ENCODE assay signal across 8 cellular contexts in genomic region chr3:119240101-119240581, GRCh38. TPM values are rescaled to one million over a fixed set of nuclear protein-coding genes. Genes with fewer than 3 reads are reported as not detected.
A peak's percentile ranks its signal among the peaks of the same experiment; 100 is the strongest.
DNase-seq lines count a peak whose midpoint lies in the region; ATAC-seq, FAIRE-seq and TF ChIP-seq lines count a peak whose summit lies in the region.

No MANE protein-coding gene starts in this region.

- H3K36me3 ChIP-seq in K562 (ENCODE audit: control insufficient read depth, insufficient read depth, low read length) (peaks cover 14% of the 10 kb centered on the region; the same call in 2 of the 3 replicates), keratinocyte (ENCODE audit: control insufficient read depth in 2 of 2, extremely low read depth in 1 of 2, insufficient read depth in 2 of 2, low read length in 2 of 2) (peaks cover 0 to 2% of the 10 kb centered on the region in 2 experiments)

- in situ Hi-C loops in K562 (cut with MboI) = loop anchor here (25.0 kb wide), 1 partner anchor 353 kb away; no protein-coding TSS in a partner anchor

- intact Hi-C loops in K562 (cut with micrococcal nuclease) = loop anchor here (5.0 to 10.0 kb wide), 2 partner anchors 205 to 358 kb away; partner anchors contain the start of gene IGSF11

- no TSS peak for BruUV-seq in K562 (replicated peaks; lab: Mats Ljungman, UMichigan)

- H3K4me1 ChIP-seq in K562 (replicated peaks in 1 of 2; ENCODE audit: control insufficient read depth in 2 of 2, insufficient read depth in 2 of 2, low read length in 2 of 2) = peaks cover 8 to 13% of the 10 kb centered on the region in 2 experiments; a peak in 4 of 5 replicates
- H3K4me1 ChIP-seq in keratinocyte (ENCODE audit: control insufficient read depth, extremely low read depth, insufficient read depth, low read length) = peaks cover 22% of the 10 kb centered on the region

- peak overlapping the region; percentile 74 for H3K27ac ChIP-seq in K562 (ENCODE audit: extremely low read depth, low read depth, low read length)
- H3K27ac ChIP-seq in keratinocyte (ENCODE audit: control insufficient read depth, insufficient read depth, low read length) = peak overlapping the region; percentile 82

- H4K20me1 ChIP-seq in K562 (replicated peaks; ENCODE audit: control insufficient read depth, insufficient read depth, low read length) = no peaks in the 10 kb centered on the region
- no peaks in the 10 kb centered on the region for H4K20me1 ChIP-seq in keratinocyte (ENCODE audit: control insufficient read depth, extremely low read depth, insufficient read depth, low read length)

- H3K9me3 ChIP-seq in K562 (replicated peaks; ENCODE audit: control insufficient read depth, insufficient read depth, low read depth, low read length) (no peaks in the 10 kb centered on the region), keratinocyte (ENCODE audit: control insufficient read depth, low read depth, low read length) (no peaks in the 10 kb centered on the region)

- TF ChIP-seq RAD21 in K562 (CRISPR knock-in tag; conservative IDR thresholded peaks at IDR 0.05 in 1 of 2, IDR thresholded peaks at IDR 0.05 in 1 of 2) = no peak

- no peaks in the 10 kb centered on the region for H3K27me3 ChIP-seq in K562 (ENCODE audit: control insufficient read depth in 2 of 2, insufficient read depth in 2 of 2, low read length in 2 of 2)
- no peaks in the 10 kb centered on the region for H3K27me3 ChIP-seq in keratinocyte (ENCODE audit: control insufficient read depth, extremely low read depth, insufficient read depth, low read length)

- 5% methylated on average over 8 of the region's 16 CpGs for WGBS in K562 (ENCODE audit: insufficient coverage, low coverage, missing lambda C conversion rate)

- peak; percentile 13 for DNase-seq in A172 (ENCODE audit: low spot score)
- DNase-seq in GM12892 (ENCODE audit: insufficient read length) = no peak
- DNase-seq in NCI-H345 (lab: John Stamatoyannopoulos, UW) = peak; percentile 37
- peak; percentile 19 to 33 (median 26) for DNase-seq in K562 (ENCODE audit: extremely low read depth in 1 of 4, low spot score in 3 of 4)
- DNase-seq in keratinocyte (ENCODE audit: low read depth, low spot score) = no peak
- DNase-seq in stimulated activated CD8-positive, alpha-beta memory T cell treated with anti-CD3 and anti-CD28 coated beads, Interleukin-4, amount 100 ng/mL, for 48 hours = peak; percentile 56
- DNase-seq in effector CD4-positive, alpha-beta T cell = no peak

- FAIRE-seq in GM12892 (lab: Jason Lieb, UNC) = peak; percentile 48
- FAIRE-seq in K562 (lab: Jason Lieb, UNC) = no peak
- no peak for FAIRE-seq in keratinocyte (lab: Jason Lieb, UNC)

- H3K9me1 ChIP-seq in K562 (ENCODE audit: control insufficient read depth, insufficient read depth, low read length) (no peaks in the 10 kb centered on the region), keratinocyte (ENCODE audit: control insufficient read depth, extremely low read depth, insufficient read depth, low read length) (no peaks in the 10 kb centered on the region)

- ATAC-seq in HG02884 (IDR thresholded peaks at IDR 0.05; ENCODE audit: unreplicated experiment) = peak; percentile 16
- ATAC-seq in K562 = peak; percentile 10

- POLR2A ChIA-PET in K562 (lab: Yijun Ruan, JAX) = interaction anchor here (0.6 to 1.5 kb wide), 3 partner anchors 10 to 525 kb away, joined by 3 to 5 read pairs (median 3); partner anchors contain the start of gene ARHGAP31

- peak overlapping the region; percentile 79 for H3K4me2 ChIP-seq in K562 (ENCODE audit: insufficient read depth, low read length)
- H3K4me2 ChIP-seq in keratinocyte (ENCODE audit: control insufficient read depth, extremely low read depth, insufficient read depth, low read depth, low read length) = peak overlapping the region; percentile 93

- H2AFZ ChIP-seq in K562 (ENCODE audit: low read depth, low read length) (peak overlapping the region; percentile 80), keratinocyte (ENCODE audit: control insufficient read depth, low read length) (peak overlapping the region; percentile 49)

- H3K9ac ChIP-seq in K562 (ENCODE audit: insufficient read depth in 1 of 2, low read depth in 2 of 2, low read length in 2 of 2) (peak overlapping the region; percentile 64 to 92; a peak in 3 of 4 replicates), keratinocyte (ENCODE audit: control insufficient read depth, extremely low read depth, insufficient read depth, low read length) (peak overlapping the region; percentile 83)

- TF ChIP-seq POLR2A in GM12892 (IDR thresholded peaks at IDR 0.05; ENCODE audit: low read depth, low read length) (no peak), K562 (conservative IDR thresholded peaks at IDR 0.05) (no peak)

- H3K4me3 ChIP-seq in K562 = peak overlapping the region; percentile 67
- peak overlapping the region; percentile 63 to 77 (median 70) for H3K4me3 ChIP-seq in keratinocyte (ENCODE audit: control insufficient read depth in 2 of 3, extremely low read depth in 1 of 3, insufficient read depth in 2 of 3, low read depth in 1 of 3, low read length in 3 of 3)

- TF ChIP-seq CTCF in K562 (IDR thresholded peaks at IDR 0.05 in 2 of 3, conservative IDR thresholded peaks at IDR 0.05 in 1 of 3; ENCODE audit: insufficient read depth in 2 of 3, low read depth in 1 of 3, low read length in 3 of 3) (no peak), keratinocyte (optimal IDR thresholded peaks at IDR 0.05 in 1 of 3, IDR thresholded peaks at IDR 0.05 in 1 of 3, conservative IDR thresholded peaks at IDR 0.05 in 1 of 3; ENCODE audit: extremely low read depth in 1 of 3, insufficient read depth in 2 of 3, low read length in 3 of 3) (no peak)

- TF ChIP-seq EP300 in K562 (IDR thresholded peaks at IDR 0.05; ENCODE audit: low read length) = no peak

- CTCF ChIA-PET in K562 (lab: Yijun Ruan, JAX; ENCODE audit: low intra/inter-chr PET ratio) = interaction anchor here (0.9 kb wide), 1 partner anchor 141 kb away, joined by 3 read pairs; no protein-coding TSS in a partner anchor

- dilution Hi-C loops in keratinocyte (cut with MboI; ENCODE audit: extremely low pct_ligation_motif_present, low sequenced_read_pairs) = no loop called here

- H3K79me2 ChIP-seq in K562 (ENCODE audit: control insufficient read depth, insufficient read depth, low read length) = peaks cover 29% of the 10 kb centered on the region
- H3K79me2 ChIP-seq in keratinocyte (ENCODE audit: control insufficient read depth, insufficient read depth, low read length) = peaks cover 37% of the 10 kb centered on the region

RNA-seq across cellular contexts. Expression of gene B4GALT4, which starts 0.5 kb away (rescaled TPM):
- 25.8 and 27.0 TPM in 2 replicates for total RNA-seq in A172 (2014; rRNA removed; shearing (Covaris generic))
- polyA plus RNA-seq in GM12892 (2012; ENCODE audit: missing spikeins) = 12.5 TPM
- total RNA-seq in K562 (2011; cell fraction: chromatin; rRNA removed; ENCODE audit: low replicate concordance) = 10.1 and 22.7 TPM in 2 replicates
- total RNA-seq in K562 (2011; cell fraction: nucleolus; rRNA removed) = 9.2 and 9.8 TPM in 2 replicates
- 15.0 and 23.0 TPM in 2 replicates for total RNA-seq in K562 (2011; cell fraction: nucleoplasm; rRNA removed)
- total RNA-seq in K562 (2014; rRNA removed) (8.2 and 14.0 TPM in 2 replicates), K562 (2014; rRNA removed; fragmentation: Illumina TruSeq; extraction: Trizol) (13.0 and 14.2 TPM in 2 replicates), K562 (2015; rRNA removed; fragmentation: Illumina TruSeq; extraction: Trizol) (11.2 and 12.8 TPM in 2 replicates), K562 (2021) (10.2 and 13.1 TPM in 2 replicates)
- polyA plus RNA-seq in K562 (2011; rRNA removed) (10.9 and 12.2 TPM in 2 replicates), K562 (2014; fragmentation: Illumina TruSeq; extraction: Trizol) (8.8 and 10.1 TPM in 2 replicates), K562 (2014; fragmentation: Nextera tagmentation; extraction: Ambion mirVana) (10 to 100 TPM; 14.9 to 17.8 TPM), K562 (2014; rRNA removed) (11.7 and 12.5 TPM in 2 replicates), keratinocyte (26.0 to 43.3 TPM (median 29.4 TPM) in 3 replicates)
- 2.1 and 6.4 TPM in 2 replicates for polyA plus RNA-seq in K562 (2011; cell fraction: cytosol; rRNA removed)
- 6.1 and 9.6 TPM in 2 replicates for polyA plus RNA-seq in K562 (2011; cell fraction: nucleus; rRNA removed)
- 8.4 and 8.7 TPM in 2 replicates for polyA plus RNA-seq in K562 (2012)
- polyA minus RNA-seq in K562 (2011; rRNA and poly(A)+ RNA removed) = 12.7 and 14.2 TPM in 2 replicates
- 5.4 and 10.1 TPM in 2 replicates for polyA minus RNA-seq in K562 (2011; cell fraction: cytosol; rRNA and poly(A)+ RNA removed)
- polyA minus RNA-seq in K562 (2011; cell fraction: nucleus; rRNA and poly(A)+ RNA removed) = 6.3 and 11.2 TPM in 2 replicates
- polyA plus RNA-seq in keratinocyte (2011; ENCODE audit: low read depth) = 77.7 TPM
- 17.5 and 19.2 TPM in 2 replicates for polyA plus RNA-seq in keratinocyte (2011; cell fraction: cytosol; rRNA removed)
- 33.1 and 43.3 TPM in 2 replicates for polyA plus RNA-seq in keratinocyte (2011; cell fraction: nucleus; rRNA removed)
- polyA plus RNA-seq in keratinocyte (2012; ENCODE audit: low replicate concordance) = 23.0 and 33.6 TPM in 2 replicates
- polyA minus RNA-seq in keratinocyte = 11.9 to 23.7 TPM (median 22.4 TPM) in 3 replicates
- 23.2 TPM for polyA minus RNA-seq in keratinocyte (2011; cell fraction: cytosol; rRNA and poly(A)+ RNA removed)
- 13.4 and 22.0 TPM in 2 replicates for polyA minus RNA-seq in keratinocyte (2011; cell fraction: nucleus; rRNA and poly(A)+ RNA removed)

RNA-seq across cellular contexts. Expression of gene ARHGAP31, which starts 54.0 kb away (rescaled TPM):
- total RNA-seq in A172 (2014; rRNA removed; shearing (Covaris generic)) = 3.1 and 4.7 TPM in 2 replicates
- polyA plus RNA-seq in GM12892 (2012; ENCODE audit: missing spikeins) = 9.0 TPM
- not detected in 2 replicates for total RNA-seq in K562 (2011; cell fraction: chromatin; rRNA removed; ENCODE audit: low replicate concordance)
- total RNA-seq in K562 (2011; cell fraction: nucleolus; rRNA removed) = under 0.01 TPM in 1 of 2 replicates, not detected in the other
- total RNA-seq in K562 (2011; cell fraction: nucleoplasm; rRNA removed) = not detected in 2 replicates
- total RNA-seq in K562 (2014; rRNA removed) (not detected in 2 replicates), K562 (2014; rRNA removed; fragmentation: Illumina TruSeq; extraction: Trizol) (0.11 TPM in 1 of 2 replicates, not detected in the other), K562 (2015; rRNA removed; fragmentation: Illumina TruSeq; extraction: Trizol) (not detected in 2 replicates), K562 (2021) (0.13 and 0.38 TPM in 2 replicates)
- polyA plus RNA-seq in K562 (2011; rRNA removed) (not detected in 2 replicates), K562 (2014; fragmentation: Illumina TruSeq; extraction: Trizol) (0.01 TPM in 1 of 2 replicates, not detected in the other), K562 (2014; fragmentation: Nextera tagmentation; extraction: Ambion mirVana) (under 1 TPM; under 0.01 to 0.01 TPM), K562 (2014; rRNA removed) (not detected in 2 replicates), keratinocyte (3.0 to 4.8 TPM (median 3.5 TPM) in 3 replicates)
- polyA plus RNA-seq in K562 (2011; cell fraction: cytosol; rRNA removed) = 0.01 TPM in 2 replicates
- not detected in 2 replicates for polyA plus RNA-seq in K562 (2011; cell fraction: nucleus; rRNA removed)
- polyA plus RNA-seq in K562 (2012) = 0.03 and 0.08 TPM in 2 replicates
- 0.03 TPM in 1 of 2 replicates, not detected in the other for polyA minus RNA-seq in K562 (2011; rRNA and poly(A)+ RNA removed)
- not detected in 2 replicates for polyA minus RNA-seq in K562 (2011; cell fraction: cytosol; rRNA and poly(A)+ RNA removed)
- polyA minus RNA-seq in K562 (2011; cell fraction: nucleus; rRNA and poly(A)+ RNA removed) = not detected in 2 replicates
- polyA plus RNA-seq in keratinocyte (2011; ENCODE audit: low read depth) = 0.52 TPM
- 2.6 and 3.2 TPM in 2 replicates for polyA plus RNA-seq in keratinocyte (2011; cell fraction: cytosol; rRNA removed)
- polyA plus RNA-seq in keratinocyte (2011; cell fraction: nucleus; rRNA removed) = 3.0 and 4.8 TPM in 2 replicates
- polyA plus RNA-seq in keratinocyte (2012; ENCODE audit: low replicate concordance) = 0.76 and 2.4 TPM in 2 replicates
- polyA minus RNA-seq in keratinocyte = 3.8 to 8.6 TPM (median 4.3 TPM) in 3 replicates
- 3.3 TPM for polyA minus RNA-seq in keratinocyte (2011; cell fraction: cytosol; rRNA and poly(A)+ RNA removed)
- polyA minus RNA-seq in keratinocyte (2011; cell fraction: nucleus; rRNA and poly(A)+ RNA removed) = 3.0 and 6.6 TPM in 2 replicates

Comparison
In these comparisons a context has a peak if more than half of its experiments do, and no peak if none do; other contexts are left out.
1. DNase-seq: peak in A172 (single experiment), NCI-H345 (single experiment), K562 (4 of 4) and stimulated activated CD8-positive, alpha-beta memory T cell treated with anti-CD3 and anti-CD28 coated beads, Interleukin-4, amount 100 ng/mL, for 48 hours (single experiment); none in GM12892 (single experiment), keratinocyte (single experiment) and effector CD4-positive, alpha-beta T cell (single experiment).